Comparison of ENCODE assay signal across 9 cellular contexts in genomic region chr17:17834974-17835373, GRCh38. TPM values are rescaled to one million over a fixed set of nuclear protein-coding genes. Genes with fewer than 3 reads are reported as not detected.
DNase-seq lines count a peak whose midpoint lies in the region; ATAC-seq and TF ChIP-seq lines count a peak whose summit lies in the region.
"Had no signal": no experiment of that assay in that cellular context is flagged by ENCODE, and none has a peak within 500 bp of the region (broad histone marks: within the 10 kb centered on the region; RNA-seq: fewer than 3 reads in every experiment).

No MANE protein-coding gene starts in this region.

- TF ChIP-seq POLR2A in spleen (IDR thresholded peaks at IDR 0.05), result no peak

- H3K9me3 Mint-ChIP-seq in GM23338 (no peaks in the 10 kb centered on the region), glutamatergic neuron (ENCODE audit: unreplicated experiment) (peaks cover 16% of the 10 kb centered on the region)
- H3K9me3 Mint-ChIP-seq in activated CD4-positive, alpha-beta memory T cell treated with anti-CD3 and anti-CD28 coated beads for 36 hours, result no peaks in the 10 kb centered on the region

- H3K27me3 Mint-ChIP-seq in GM23338 (ENCODE audit: insufficient read depth, low read depth, poor library complexity) (peaks cover 32% of the 10 kb centered on the region), glutamatergic neuron (ENCODE audit: unreplicated experiment) (peaks cover 14% of the 10 kb centered on the region)
- H3K27me3 Mint-ChIP-seq in activated CD4-positive, alpha-beta memory T cell treated with anti-CD3 and anti-CD28 coated beads for 36 hours, result no peaks in the 10 kb centered on the region

- CTCF ChIA-PET in activated CD4-positive, alpha-beta memory T cell treated with anti-CD3 and anti-CD28 coated beads for 36 hours (lab: Charles Lee), result interaction anchor here (1.2 kb wide), 1 partner anchor 13 kb away, joined by 3 read pairs; no protein-coding TSS in a partner anchor

- H3K36me3 ChIP-seq in GM23338 (ENCODE audit: insufficient read depth) (no peaks in the 10 kb centered on the region), spleen (peaks cover 0 to 17% (median 0%) of the 10 kb centered on the region in 6 donors)

- peaks cover 20% of the 10 kb centered on the region for H3F3A ChIP-seq in GM23338 (replicated peaks; ENCODE audit: low read depth)

- H3K4me1 Mint-ChIP-seq in GM23338 (peaks cover 62% of the 10 kb centered on the region), glutamatergic neuron (ENCODE audit: low read depth, unreplicated experiment) (peaks cover 37% of the 10 kb centered on the region)
- H3K4me1 Mint-ChIP-seq in activated CD4-positive, alpha-beta memory T cell treated with anti-CD3 and anti-CD28 coated beads for 36 hours (ENCODE audit: low read depth), result peaks cover 64% of the 10 kb centered on the region

- ATAC-seq in GM23338, result no peak
- ATAC-seq in GM21526 (IDR thresholded peaks at IDR 0.05; ENCODE audit: low FRiP score, unreplicated experiment), result no peak

- peaks cover 44% of the 10 kb centered on the region for H3K4me1 ChIP-seq in GM23338 (ENCODE audit: insufficient read depth)
- H3K4me1 ChIP-seq in spleen, result peaks cover 51 to 96% (median 73%) of the 10 kb centered on the region in 6 donors

- peak overlapping the region; percentile 93 for H3K4me2 ChIP-seq in GM23338

- intact Hi-C loops in activated CD4-positive, alpha-beta memory T cell treated with anti-CD3 and anti-CD28 coated beads for 36 hours (cut with micrococcal nuclease), result loop anchor here (1.0 to 5.0 kb wide), 2 partner anchors 10 to 153 kb away; partner anchors contain the start of gene RAI1
- intact Hi-C loops in spleen (cut with DNase I; ENCODE audit: low total_unique reads), result no loop called here

- H3K79me2 ChIP-seq in GM23338 (replicated peaks; ENCODE audit: insufficient read depth), result peaks cover 59% of the 10 kb centered on the region

- H4K20me1 ChIP-seq in GM23338 (replicated peaks; ENCODE audit: insufficient read depth), result peaks cover 47% of the 10 kb centered on the region

- no peaks in the 10 kb centered on the region for H3K27me3 ChIP-seq in GM23338 (ENCODE audit: insufficient read depth)
- H3K27me3 ChIP-seq in spleen (replicated peaks in 1 of 7), result no peaks in the 10 kb centered on the region

- H3K27ac Mint-ChIP-seq in GM23338 (no peak overlapping the region), glutamatergic neuron (ENCODE audit: unreplicated experiment) (peak overlapping the region; percentile 44)
- peak overlapping the region; percentile 96 for H3K27ac Mint-ChIP-seq in activated CD4-positive, alpha-beta memory T cell treated with anti-CD3 and anti-CD28 coated beads for 36 hours

- no peaks in the 10 kb centered on the region for H3K9me2 ChIP-seq in GM23338 (ENCODE audit: insufficient read depth)

- H3K36me3 Mint-ChIP-seq in GM23338 (ENCODE audit: low read depth) (peaks cover 39% of the 10 kb centered on the region), glutamatergic neuron (ENCODE audit: unreplicated experiment) (no peaks in the 10 kb centered on the region)
- H3K36me3 Mint-ChIP-seq in activated CD4-positive, alpha-beta memory T cell treated with anti-CD3 and anti-CD28 coated beads for 36 hours, result peaks cover 41% of the 10 kb centered on the region

- POLR2A ChIA-PET in activated CD4-positive, alpha-beta memory T cell treated with anti-CD3 and anti-CD28 coated beads for 36 hours (lab: Charles Lee), result interaction anchor here (0.8 to 6.9 kb wide), 7 partner anchors 11 to 141 kb away, joined by 3 to 135 read pairs (median 10); no protein-coding TSS in a partner anchor

- H3K4me3 ChIP-seq in GM23338 (peak overlapping the region; percentile 97), spleen (peak overlapping the region in 2 of 8 donors; percentile 75 to 85)

- H3K27ac ChIP-seq in GM23338 (ENCODE audit: low read depth) (no peak overlapping the region), spleen (peak overlapping the region in 6 of 8 donors; percentile 97 to 99 (median 98))

- TF ChIP-seq CTCF in GM23338 (conservative IDR thresholded peaks at IDR 0.05; ENCODE audit: low read depth in 2 of 2) (no peak), glutamatergic neuron (IDR thresholded peaks at IDR 0.05; ENCODE audit: partially characterized antibody, unreplicated experiment) (no peak), spleen (IDR thresholded peaks at IDR 0.05 in 8 of 11, conservative IDR thresholded peaks at IDR 0.05 in 3 of 11) (no peak)

- H3K9me3 ChIP-seq in spleen, result no peaks in the 10 kb centered on the region

- no peak for DNase-seq in GM23338 (ENCODE audit: low spot score)
- no peak for DNase-seq in activated CD4-positive, alpha-beta memory T cell treated with anti-CD3 and anti-CD28 coated beads for 36 hours
- no peak for DNase-seq in glutamatergic neuron
- DNase-seq in spleen, result no peak
- DNase-seq in GM03348 (ENCODE audit: low spot score), result no peak
- no peak for DNase-seq in dedifferentiated amniotic fluid mesenchymal stem cell (ENCODE audit: extremely low spot score)
- DNase-seq: activated CD8-positive, alpha-beta memory T cell treated with anti-CD3 and anti-CD28 coated beads for 24 hours; islet precursor cell had no signal

- 71 to 88% (median 73%) methylated on average over 4 of the region's 4 CpGs for WGBS in spleen, 5 donors

- H3K4me3 Mint-ChIP-seq in GM23338 (peak overlapping the region; percentile 80), glutamatergic neuron (ENCODE audit: unreplicated experiment) (peak overlapping the region; percentile 95)
- peak overlapping the region; percentile 89 for H3K4me3 Mint-ChIP-seq in activated CD4-positive, alpha-beta memory T cell treated with anti-CD3 and anti-CD28 coated beads for 36 hours

- no peak overlapping the region for H2AFZ ChIP-seq in GM23338

TF ChIP-seq in GM23338, 12 proteins besides CTCF, POLR2A, EP300 and RAD21 (continues in another document):
- TF ChIP-seq ZNF462 (CRISPR knock-in tag; IDR thresholded peaks at IDR 0.05) (no peak), JUNB (IDR thresholded peaks at IDR 0.05; ENCODE audit: unreplicated experiment) (no peak), STAT1 (IDR thresholded peaks at IDR 0.05; ENCODE audit: unreplicated experiment) (no peak)

RNA-seq across cellular contexts. Expression of gene SREBF1, which starts 1.8 kb away (rescaled TPM):
- total RNA-seq in GM23338 (2014; rRNA removed; shearing (Covaris generic)), result 77.7 and 85.3 TPM in 2 replicates
- polyA plus RNA-seq in GM23338 (2016; fragmentation: Nextera tagmentation; extraction: Ambion mirVana) (39.6 and 43.7 TPM in 2 replicates), spleen (10 to 100 TPM; 25.0 to 38.2 (median 33.7) TPM)
- 100 to 1,000 TPM in 1 of 2 experiments, 10 to 100 TPM in 1; 93.7 to 106 TPM for total RNA-seq in activated CD4-positive, alpha-beta memory T cell treated with anti-CD3 and anti-CD28 coated beads for 36 hours
- total RNA-seq in glutamatergic neuron (ENCODE audit: unreplicated experiment) (365 TPM), spleen (10 to 100 TPM; 35.4 to 74.8 (median 56.7) TPM)
